Comparison of ENCODE assay signal across 19 cellular contexts in genomic region chr6:34357937-34358336, GRCh38.
"Had no signal": no experiment of that assay in that cellular context is flagged by ENCODE, and none has a peak within 500 bp of the region (broad histone marks: within the 10 kb centered on the region; RNA-seq: fewer than 3 reads in every experiment).

No MANE protein-coding gene starts in this region.

- H2AFZ ChIP-seq: neural progenitor cell had no signal

- H3K4me1 ChIP-seq: testis had no signal

- H3K36me3 ChIP-seq: heart right ventricle, left lung, lower lobe of right lung, neural progenitor cell, tibial nerve, upper lobe of right lung, vagina had no signal

- H3K27ac ChIP-seq: heart right ventricle, left lung, lower lobe of right lung, neural progenitor cell, skin epidermis, testis, tibial nerve, upper lobe of right lung, vagina had no signal

- H3K9me3 ChIP-seq: heart right ventricle, left lung, lower lobe of right lung, testis, tibial nerve, upper lobe of right lung, vagina had no signal

- H3K4me3 ChIP-seq: heart right ventricle, left lung, lower lobe of right lung, neural progenitor cell, skin epidermis, testis, tibial nerve, upper lobe of right lung, vagina had no signal

- ATAC-seq: esophagus mucosa; left lung; lower lobe of right lung; natural killer cell; sciatic nerve; stimulated activated naive B cell treated with anti-CD40 and anti-IgM and Interleukin-4, amounts not matched to agents 10 μg/mL and 1 μg/mL and 100 μg/mL, for 72 hours; stimulated activated naive CD8-positive, alpha-beta T cell treated with anti-CD3 and anti-CD28 coated beads, Interleukin-15, amount 100 ng/mL, for 72 hours; upper lobe of right lung had no signal

- DNase-seq: effector memory CD4-positive, alpha-beta T cell; heart right ventricle; islet precursor cell; left lung; lower lobe of right lung; natural killer cell; occipital lobe; stimulated activated CD4-positive, alpha-beta T cell treated with anti-CD3 and anti-CD28 coated beads, Interleukin-2, amount 100 ng/mL, for 24 hours; stimulated activated CD4-positive, alpha-beta T cell treated with anti-CD3 and anti-CD28 coated beads, Interleukin-4, amount 100 ng/mL, for 4 hours; stimulated activated naive B cell treated with anti-CD40 and anti-IgM and Interleukin-4, amounts not matched to agents 10 μg/mL and 1 μg/mL and 100 μg/mL, for 72 hours; stimulated activated naive CD8-positive, alpha-beta T cell treated with anti-CD3 and anti-CD28 coated beads, Interleukin-15, amount 100 ng/mL, for 72 hours; testis; upper lobe of right lung had no signal

- H3K4me2 ChIP-seq: neural progenitor cell had no signal

- H3K27me3 ChIP-seq: heart right ventricle, left lung, neural progenitor cell, testis, tibial nerve, upper lobe of right lung, vagina had no signal
